17 cellular contexts compared by ENCODE assay signal in genomic region chr10:74255214-74255613, GRCh38.
A peak's percentile ranks its signal among the peaks of the same experiment; 100 is the strongest.
DNase-seq lines count a peak whose midpoint lies in the region; ATAC-seq and TF ChIP-seq lines count a peak whose summit lies in the region.
"Had no signal": no experiment of that assay in that cellular context is flagged by ENCODE, and none has a peak within 500 bp of the region (broad histone marks: within the 10 kb centered on the region; RNA-seq: fewer than 3 reads in every experiment).

No MANE protein-coding gene starts in this region.

- peaks cover 8 to 22% of the 10 kb centered on the region in 2 experiments; a peak in 3 of 4 replicates for H3K79me1 ChIP-seq in IMR-90 (ENCODE audit: low read depth in 1 of 2, low read length in 2 of 2)

- no peaks in the 10 kb centered on the region for H4K20me1 ChIP-seq in IMR-90 (ENCODE audit: insufficient read depth, low read length)

- H2AK5ac ChIP-seq in IMR-90 (ENCODE audit: low read depth, low read length), result no peak overlapping the region

- H3K56ac ChIP-seq in IMR-90 (ENCODE audit: extremely low read depth, insufficient read depth, low read length), result no peak overlapping the region

- H3K4ac ChIP-seq in IMR-90 (ENCODE audit: low read depth, low read length), result no peak overlapping the region

- H2AFZ ChIP-seq in IMR-90 (replicated peaks; ENCODE audit: low read length, poor library complexity), result no peak overlapping the region

- H3K27me3 ChIP-seq in IMR-90 (ENCODE audit: control insufficient read depth, insufficient read depth, low read length), result no peaks in the 10 kb centered on the region
- H3K27me3 ChIP-seq: heart left ventricle, right lobe of liver had no signal

- H4K5ac ChIP-seq in IMR-90 (ENCODE audit: low read depth, low read length), result no peak overlapping the region

- 0 out of 2 replicates have a peak overlapping the region, but pooled peaks have one; percentile 21 for H3K14ac ChIP-seq in IMR-90 (replicated peaks; ENCODE audit: low read depth, low read length)

- no peak for TF ChIP-seq POLR2A in IMR-90 (IDR thresholded peaks at IDR 0.05; ENCODE audit: low read depth, low read length)

- dilution Hi-C loops in IMR-90 (cut with HindIII; ENCODE audit: low sequenced_read_pairs, unreplicated experiment), result no loop called here

- H3K27me3 Mint-ChIP-seq in Calu3 (ENCODE audit: unreplicated experiment), result no peaks in the 10 kb centered on the region
- H3K27me3 Mint-ChIP-seq: activated naive CD8-positive, alpha-beta T cell treated with anti-CD3 and anti-CD28 coated beads, Interleukin-2, amount 10 ng/mL, durations not matched to agents 7 days and 5 days; IgD-negative memory B cell had no signal

- BruUV-seq in Calu3 (replicated peaks; lab: Mats Ljungman, UMichigan) (no TSS peak), IMR-90 (replicated peaks; lab: Mats Ljungman, UMichigan) (no TSS peak)

- H3K27ac ChIP-seq in IMR-90 (ENCODE audit: insufficient read depth, low read length), result no peak overlapping the region
- H3K27ac ChIP-seq: heart left ventricle, right lobe of liver had no signal

- TF ChIP-seq CTCF in Calu3 (IDR thresholded peaks at IDR 0.05; ENCODE audit: unreplicated experiment), result no peak
- no peak for TF ChIP-seq CTCF in IMR-90 (conservative IDR thresholded peaks at IDR 0.05; ENCODE audit: low read depth, low read length)
- TF ChIP-seq CTCF in mucosa of descending colon (IDR thresholded peaks at IDR 0.05), result no peak

- H2AK9ac ChIP-seq in IMR-90 (replicated peaks; ENCODE audit: low read depth, low read length, poor library complexity), result no peak overlapping the region

- H3K27ac Mint-ChIP-seq in Calu3 (ENCODE audit: unreplicated experiment), result peak overlapping the region; percentile 24
- H3K27ac Mint-ChIP-seq: activated CD8-positive, alpha-beta T cell treated with anti-CD3 and anti-CD28 coated beads, Interleukin-2, amount 10 ng/mL, durations not matched to agents 7 days and 5 days; activated naive CD8-positive, alpha-beta T cell treated with anti-CD3 and anti-CD28 coated beads, Interleukin-2, amount 10 ng/mL, durations not matched to agents 7 days and 5 days had no signal

- H3K18ac ChIP-seq in IMR-90 (ENCODE audit: low read depth, low read length), result no peak overlapping the region

- no peaks in the 10 kb centered on the region for H3K9me3 Mint-ChIP-seq in Calu3 (ENCODE audit: low read depth, unreplicated experiment)
- H3K9me3 Mint-ChIP-seq: activated naive CD8-positive, alpha-beta T cell treated with anti-CD3 and anti-CD28 coated beads, Interleukin-2, amount 10 ng/mL, durations not matched to agents 7 days and 5 days; IgD-negative memory B cell had no signal

- no peaks in the 10 kb centered on the region for H3K36me3 ChIP-seq in IMR-90 (ENCODE audit: control insufficient read depth, insufficient read depth, low read length)
- no peaks in the 10 kb centered on the region for H3K36me3 ChIP-seq in mucosa of descending colon (ENCODE audit: low read depth)
- H3K36me3 ChIP-seq: heart left ventricle, right lobe of liver had no signal

- H3K9me1 ChIP-seq in IMR-90 (ENCODE audit: insufficient read depth, low read length), result no peaks in the 10 kb centered on the region

- H3K4me3 Mint-ChIP-seq in Calu3 (ENCODE audit: low read depth, unreplicated experiment), result no peak overlapping the region
- H3K4me3 Mint-ChIP-seq: activated CD8-positive, alpha-beta T cell treated with anti-CD3 and anti-CD28 coated beads, Interleukin-2, amount 10 ng/mL, durations not matched to agents 7 days and 5 days; activated naive CD8-positive, alpha-beta T cell treated with anti-CD3 and anti-CD28 coated beads, Interleukin-2, amount 10 ng/mL, durations not matched to agents 7 days and 5 days; IgD-negative memory B cell had no signal

- no peak overlapping the region for H3K4me2 ChIP-seq in IMR-90 (ENCODE audit: low read depth, low read length)
- H3K4me2 ChIP-seq: SK-N-SH had no signal

- TF ChIP-seq RAD21 in IMR-90 (IDR thresholded peaks at IDR 0.05; ENCODE audit: low read length), result no peak

- no peak overlapping the region for H2BK15ac ChIP-seq in IMR-90 (ENCODE audit: low read depth, low read length)

- H3K9me3 ChIP-seq in IMR-90 (ENCODE audit: control insufficient read depth, insufficient read depth, low read length) (no peaks in the 10 kb centered on the region), mucosa of descending colon (no peaks in the 10 kb centered on the region)
- H3K9me3 ChIP-seq: heart left ventricle, right lobe of liver, SK-N-SH had no signal

- peaks cover 21% of the 10 kb centered on the region for H3K4me1 Mint-ChIP-seq in Calu3 (ENCODE audit: low read depth, unreplicated experiment)

- H4K91ac ChIP-seq in IMR-90 (ENCODE audit: insufficient read depth, low read depth, low read length), result no peak overlapping the region

- no peak overlapping the region for H2BK5ac ChIP-seq in IMR-90 (ENCODE audit: low read depth, low read length, poor library complexity, severe bottlenecking)

- H3K23ac ChIP-seq in IMR-90 (ENCODE audit: low read depth, low read length), result no peak overlapping the region

- H4K8ac ChIP-seq in IMR-90 (ENCODE audit: low read depth in 2 of 2, low read length in 2 of 2), result no peak overlapping the region

- in situ Hi-C loops in IMR-90 (cut with MboI; ENCODE audit: low sequenced_read_pairs), result no loop called here

- DNase-seq in Calu3 (peak; percentile 10), IMR-90 (no peak), SKM-1 (lab: John Stamatoyannopoulos, UW; ENCODE audit: unreplicated experiment) (peak; percentile 13), mucosa of descending colon (no peak), NCI-H1436 (lab: John Stamatoyannopoulos, UW) (no peak), NCI-H774 (lab: John Stamatoyannopoulos, UW) (no peak)
- DNase-seq: activated CD8-positive, alpha-beta T cell treated with anti-CD3 and anti-CD28 coated beads, Interleukin-2, amount 10 ng/mL, durations not matched to agents 7 days and 5 days; activated naive CD8-positive, alpha-beta T cell treated with anti-CD3 and anti-CD28 coated beads, Interleukin-2, amount 10 ng/mL, durations not matched to agents 7 days and 5 days; heart left ventricle; islet precursor cell; right lobe of liver; SK-N-SH; stimulated activated CD4-positive, alpha-beta T cell treated with anti-CD3 and anti-CD28 coated beads, Interleukin-1b, Interleukin-23, amount 100 ng/mL, for 48 hours had no signal

- H3K9ac ChIP-seq in IMR-90 (ENCODE audit: low read depth, low read length), result no peak overlapping the region
- H3K9ac ChIP-seq: SK-N-SH had no signal

- ATAC-seq in IMR-90 (ENCODE audit: low read depth) (no peak), mucosa of descending colon (peak; percentile 20), GM21786 (IDR thresholded peaks at IDR 0.05; ENCODE audit: unreplicated experiment) (no peak), GM21515 (IDR thresholded peaks at IDR 0.05; ENCODE audit: unreplicated experiment) (no peak)
- ATAC-seq: activated CD8-positive, alpha-beta T cell treated with anti-CD3 and anti-CD28 coated beads, Interleukin-2, amount 10 ng/mL, durations not matched to agents 7 days and 5 days; heart left ventricle; Panc1 had no signal

- intact Hi-C loops in Calu3 (cut with micrococcal nuclease; ENCODE audit: unreplicated experiment), result no loop called here
- intact Hi-C loops in IMR-90 (cut with micrococcal nuclease), result no loop called here
- intact Hi-C loops in mucosa of descending colon (cut with DNase I, micrococcal nuclease), result no loop called here

- POLR2A ChIA-PET in IMR-90 (lab: Charles Lee; ENCODE audit: unreplicated experiment), result no interaction called here

- peaks cover 4% of the 10 kb centered on the region; the same call in 1 of the 2 replicates for H3K4me1 ChIP-seq in IMR-90 (ENCODE audit: control insufficient read depth, insufficient read depth, low read length)
- H3K4me1 ChIP-seq in mucosa of descending colon (ENCODE audit: low read depth), result no peaks in the 10 kb centered on the region
- H3K4me1 ChIP-seq: heart left ventricle, right lobe of liver had no signal

- CTCF ChIA-PET in Calu3 (lab: Charles Lee) (no interaction called here), IMR-90 (lab: Yijun Ruan, JAX) (interaction anchor here (0.6 to 1.4 kb wide), 2 partner anchors 10 to 11 kb away, joined by 5 to 6 read pairs; no protein-coding TSS in a partner anchor)

- no peak overlapping the region for H2BK20ac ChIP-seq in IMR-90 (ENCODE audit: low read depth, low read length)

- no peak overlapping the region for H2BK120ac ChIP-seq in IMR-90 (ENCODE audit: low read depth, low read length)

- peaks cover 4% of the 10 kb centered on the region for H3K36me3 Mint-ChIP-seq in Calu3 (ENCODE audit: insufficient read depth, unreplicated experiment)
- H3K36me3 Mint-ChIP-seq: activated naive CD8-positive, alpha-beta T cell treated with anti-CD3 and anti-CD28 coated beads, Interleukin-2, amount 10 ng/mL, durations not matched to agents 7 days and 5 days had no signal

- H3K4me3 ChIP-seq in IMR-90 (ENCODE audit: insufficient read depth, low read depth, low read length) (no peak overlapping the region), mucosa of descending colon (no peak overlapping the region)
- H3K4me3 ChIP-seq: heart left ventricle, right lobe of liver had no signal

TF ChIP-seq in IMR-90, 13 proteins besides CTCF, POLR2A, EP300 and RAD21 (continues in another document):
- TF ChIP-seq RCOR1 (IDR thresholded peaks at IDR 0.05; ENCODE audit: insufficient replicate concordance, low read length) (no peak), RFX5 (IDR thresholded peaks at IDR 0.05; ENCODE audit: low read depth, low read length) (no peak), BHLHE40 (IDR thresholded peaks at IDR 0.05; ENCODE audit: low read depth, low read length) (no peak), FOS (IDR thresholded peaks at IDR 0.05; ENCODE audit: low read depth, low read length) (no peak), MXI1 (IDR thresholded peaks at IDR 0.05; ENCODE audit: borderline replicate concordance, low read depth, low read length) (no peak), NFE2L2 (IDR thresholded peaks at IDR 0.05; ENCODE audit: low read depth, low read length) (no peak), SMC3 (IDR thresholded peaks at IDR 0.05; ENCODE audit: low read depth, low read length) (no peak), CHD1 (IDR thresholded peaks at IDR 0.05; ENCODE audit: low read depth, low read length) (no peak), USF2 (IDR thresholded peaks at IDR 0.05; ENCODE audit: low read depth, low read length) (no peak), MAZ (IDR thresholded peaks at IDR 0.05; ENCODE audit: borderline replicate concordance, low read depth, low read length) (no peak)

Comparison
In these comparisons a context has a peak if more than half of its experiments do, and no peak if none do; other contexts are left out.
1. DNase-seq: peak in Calu3 (single experiment) and SKM-1 (single experiment); none in IMR-90 (single experiment), mucosa of descending colon (0 of 3), NCI-H1436 (single experiment) and NCI-H774 (single experiment).